In genomic region chr7:100744605-100745004, GRCh38 we compare ENCODE assay signal across 2 cellular contexts.
A peak's percentile ranks its signal among the peaks of the same experiment; 100 is the strongest.
TF ChIP-seq lines count a peak whose summit lies in the region.

No MANE protein-coding gene starts in this region.

TF ChIP-seq in GM23338, 12 proteins besides CTCF, POLR2A, EP300 and RAD21:
- TF ChIP-seq NANOG (IDR thresholded peaks at IDR 0.05; ENCODE audit: borderline replicate concordance), result no peak

TF ChIP-seq in K562, 482 proteins besides CTCF, POLR2A, EP300 and RAD21:
- TF ChIP-seq ZNF512 (tag; IDR thresholded peaks at IDR 0.05), result 0 out of 2 replicates have a peak, but pooled peaks have one; percentile 11
- TF ChIP-seq ASH1L (IDR thresholded peaks at IDR 0.05; ENCODE audit: borderline replicate concordance, low read depth, partially characterized antibody), result no peak
